In the genomic region with DNA sequence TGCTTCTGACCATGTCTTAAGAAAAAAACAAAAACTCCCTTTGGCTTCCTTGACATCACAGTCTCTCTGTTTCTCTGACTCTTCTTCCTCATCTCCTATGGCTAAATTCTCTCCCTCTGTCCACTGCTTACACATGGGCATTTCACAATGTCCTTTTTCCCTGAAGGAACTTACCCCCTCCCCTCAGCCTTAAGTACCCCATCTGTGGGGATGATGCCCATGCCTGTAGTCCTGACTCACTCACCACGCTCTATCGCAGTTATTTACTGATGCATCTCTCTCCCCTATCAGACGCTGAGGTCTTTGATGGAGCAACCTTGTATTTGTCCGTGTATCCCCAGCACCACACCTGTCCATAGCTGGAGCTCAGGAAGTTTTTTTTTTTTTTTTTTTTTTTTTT, we compare ENCODE assay signal across 12 cellular contexts. TPM values are rescaled to one million over a fixed set of nuclear protein-coding genes. Genes with fewer than 3 reads are reported as not detected.
DNase-seq lines count a peak whose midpoint lies in the region; ATAC-seq and TF ChIP-seq lines count a peak whose summit lies in the region.
"Had no signal": no experiment of that assay in that cellular context is flagged by ENCODE, and none has a peak within 500 bp of the region (broad histone marks: within the 10 kb centered on the region; RNA-seq: fewer than 3 reads in every experiment).

No MANE protein-coding gene starts in this region.

- CTCF ChIA-PET in HEK293 (lab: Yijun Ruan, JAX): no interaction called here

- H3K36me3 ChIP-seq in HEK293 (ENCODE audit: control insufficient read depth in 2 of 2, insufficient read depth in 1 of 2, low read length in 2 of 2): peaks cover 10 to 35% of the 10 kb centered on the region in 2 experiments; a peak in 2 of 3 replicates
- H3K36me3 ChIP-seq in colonic mucosa: no peaks in the 10 kb centered on the region

- H3K9me3 Mint-ChIP-seq in naive B cell: no peaks in the 10 kb centered on the region

- no peak overlapping the region for H3K4me3 ChIP-seq in HEK293 (ENCODE audit: low read depth, low read length)
- H3K4me3 ChIP-seq in colonic mucosa: no peak overlapping the region

- H3K27ac Mint-ChIP-seq in naive B cell: peak overlapping the region in 5 of 6 donors; percentile 5 to 95 (median 67)

- peaks cover 74 to 88% (median 86%) of the 10 kb centered on the region in 3 donors for H3K4me1 Mint-ChIP-seq in naive B cell

- ATAC-seq in naive B cell (ENCODE audit: low read depth in 2 of 2): no peak
- ATAC-seq: activated naive CD4-positive, alpha-beta T cell treated with anti-CD3 and anti-CD28 coated beads, Interleukin-2, amount 50 U/mL, for 72 hours; foreskin keratinocyte had no signal

- DNase-seq in ACHN (peak; percentile 26), colonic mucosa (no peak), naive B cell (no peak), NCI-H345 (lab: John Stamatoyannopoulos, UW) (no peak), NK-92 (lab: John Stamatoyannopoulos, UW; ENCODE audit: unreplicated experiment) (no peak), head of caudate nucleus (no peak), NCI-H1105 (lab: John Stamatoyannopoulos, UW) (no peak)
- DNase-seq: DND-41, NCI-H446 treated with DMSO at 0.1 percent for 48 hours had no signal

- no peaks in the 10 kb centered on the region for H3K27me3 Mint-ChIP-seq in naive B cell

- H3K27me3 ChIP-seq in colonic mucosa: no peaks in the 10 kb centered on the region
- H3K27me3 ChIP-seq: foreskin keratinocyte had no signal

- H3K36me3 Mint-ChIP-seq in naive B cell: peaks cover 4 to 7% of the 10 kb centered on the region in 2 donors

- peak overlapping the region in 1 of 8 donors; percentile 56 for H3K4me3 Mint-ChIP-seq in naive B cell

- POLR2A ChIA-PET in HEK293 (lab: Yijun Ruan, JAX): interaction anchor here (3.1 kb wide), 1 partner anchor 32 kb away, joined by 12 read pairs; a partner anchor contains a TSS

- H3K4me1 ChIP-seq in HEK293 (ENCODE audit: control insufficient read depth, insufficient read depth, low read length) (peaks cover 23% of the 10 kb centered on the region), colonic mucosa (peaks cover 25% of the 10 kb centered on the region)

- H3K9me3 ChIP-seq in HEK293 (ENCODE audit: control insufficient read depth, insufficient read depth, low read depth, low read length) (no peaks in the 10 kb centered on the region), colonic mucosa (no peaks in the 10 kb centered on the region)

- in situ Hi-C loops in ACHN (cut with HindIII; ENCODE audit: low pct_ligation_motif_present, low pct_unique_long_range_greater_than_20kb, low sequenced_read_pairs): no loop called here

- no peak for TF ChIP-seq CTCF in HEK293 (tag by site-specific recombination; IDR thresholded peaks at IDR 0.05)
- TF ChIP-seq CTCF in colonic mucosa (IDR thresholded peaks at IDR 0.05): no peak

- H3K9ac ChIP-seq in colonic mucosa (ENCODE audit: low read depth in 2 of 2, low read length in 2 of 2): peak overlapping the region; percentile 51 to 66

- H3K27ac ChIP-seq in HEK293 (ENCODE audit: extremely low read depth, low read depth, low read length): no peak overlapping the region
- peak overlapping the region; percentile 89 for H3K27ac ChIP-seq in colonic mucosa

- intact Hi-C loops in colonic mucosa (cut with DNase I): loop anchor here (5.0 kb wide), 1 partner anchor 33 kb away; a partner anchor contains a TSS
- intact Hi-C loops in head of caudate nucleus (cut with DNase I): no loop called here

TF ChIP-seq in HEK293, 187 proteins besides CTCF, POLR2A, EP300 and RAD21:
- TF ChIP-seq ZNF366 (tag by site-specific recombination; conservative IDR thresholded peaks at IDR 0.05) (0 out of 2 replicates have a peak, but pooled peaks have one; percentile 15), OSR2 (tag by site-specific recombination; IDR thresholded peaks at IDR 0.05) (no peak), ZNF76 (tag by site-specific recombination; IDR thresholded peaks at IDR 0.05; ENCODE audit: borderline replicate concordance, low read depth) (no peak)
- TF ChIP-seq, protein P1, sequence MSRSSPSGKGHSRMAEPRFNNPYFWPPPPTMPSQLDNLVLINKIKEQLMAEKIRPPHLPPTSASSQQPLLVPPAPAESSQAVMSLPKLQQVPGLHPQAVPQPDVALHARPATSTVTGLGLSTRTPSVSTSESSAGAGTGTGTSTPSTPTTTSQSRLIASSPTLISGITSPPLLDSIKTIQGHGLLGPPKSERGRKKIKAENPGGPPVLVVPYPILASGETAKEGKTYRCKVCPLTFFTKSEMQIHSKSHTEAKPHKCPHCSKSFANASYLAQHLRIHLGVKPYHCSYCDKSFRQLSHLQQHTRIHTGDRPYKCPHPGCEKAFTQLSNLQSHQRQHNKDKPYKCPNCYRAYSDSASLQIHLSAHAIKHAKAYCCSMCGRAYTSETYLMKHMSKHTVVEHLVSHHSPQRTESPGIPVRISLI (tag by site-specific recombination; IDR thresholded peaks at IDR 0.05): peak; percentile 99

RNA-seq across cellular contexts. Expression of a gene that starts 32.4 kb away (rescaled TPM):
- 1,000 to 10,000 TPM; 1,019 to 1,060 TPM for total RNA-seq in colonic mucosa
- polyA plus RNA-seq in naive B cell (ENCODE audit: low read depth in 6 of 6): 10 to 100 TPM in 4 of 6 donors, 1 to 10 TPM in 2; 6.8 to 15.8 (median 10.6) TPM
